18 cellular contexts compared by ENCODE assay signal in the genomic region with DNA sequence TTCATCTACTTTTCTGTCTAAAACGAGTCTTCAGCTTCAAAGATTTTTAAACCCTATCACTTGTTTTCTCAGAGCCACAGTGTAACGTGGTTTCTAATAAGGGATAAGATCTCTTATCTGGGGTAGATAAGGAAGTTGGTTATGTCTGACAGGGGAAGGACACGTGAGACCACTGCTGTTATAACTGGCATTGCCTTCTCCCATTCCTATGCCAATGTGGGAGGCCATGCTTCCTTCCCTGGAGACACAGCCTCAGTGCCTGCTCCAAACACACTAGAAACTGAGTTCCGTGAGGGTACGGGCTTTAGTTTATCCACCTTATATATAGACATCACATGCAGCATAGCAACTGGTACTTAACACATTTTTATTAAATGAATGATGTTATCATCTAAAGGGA. TPM values are rescaled to one million over a fixed set of nuclear protein-coding genes. Genes with fewer than 3 reads are reported as not detected.
DNase-seq lines count a peak whose midpoint lies in the region; TF ChIP-seq lines count a peak whose summit lies in the region.
"Had no signal": no experiment of that assay in that cellular context is flagged by ENCODE, and none has a peak within 500 bp of the region (broad histone marks: within the 10 kb centered on the region; RNA-seq: fewer than 3 reads in every experiment).

No MANE protein-coding gene starts in this region.

- DNase-seq in GF-D8 (lab: John Stamatoyannopoulos, UW) (peak; percentile 17), adrenal gland (peak in 5 of 7 donors; percentile 35 to 61 (median 41)), NCI-H1930 (lab: John Stamatoyannopoulos, UW) (no peak), smooth muscle cell (lab: John Stamatoyannopoulos, UW; ENCODE audit: unreplicated experiment) (no peak)
- peak; percentile 10 for DNase-seq in Jurkat, Clone E6-1 (ENCODE audit: low read depth, low spot score)
- no peak for DNase-seq in activated effector memory CD4-positive, alpha-beta T cell treated with anti-CD3 and anti-CD28 coated beads, Interleukin-2, amount 50 U/mL, for 16 hours
- DNase-seq: ACHN; BE2C; C1 segment of cervical spinal cord; Caco-2; CD4-positive, CD25-positive, alpha-beta regulatory T cell; CD8-positive, alpha-beta memory T cell; GOT3; H7; HFFc6 had no signal

- H3K36me3 ChIP-seq in adrenal gland (replicated peaks in 1 of 2) (peaks cover 0 to 28% of the 10 kb centered on the region in 2 donors), smooth muscle cell (ENCODE audit: low read depth) (peaks cover 5% of the 10 kb centered on the region)

- H3K79me2 ChIP-seq in smooth muscle cell (ENCODE audit: low read depth): peaks cover 14% of the 10 kb centered on the region

- H3K9me3 ChIP-seq in adrenal gland (replicated peaks in 1 of 3) (no peaks in the 10 kb centered on the region), smooth muscle cell (replicated peaks; ENCODE audit: low read depth) (no peaks in the 10 kb centered on the region)
- H3K9me3 ChIP-seq: BE2C, Caco-2 had no signal

- H2AFZ ChIP-seq in smooth muscle cell (ENCODE audit: low read depth): no peak overlapping the region

- peaks cover 37% of the 10 kb centered on the region for H4K20me1 ChIP-seq in smooth muscle cell (ENCODE audit: low read depth)

- H3K27me3 ChIP-seq in adrenal gland (no peaks in the 10 kb centered on the region), smooth muscle cell (ENCODE audit: low read depth) (no peaks in the 10 kb centered on the region)
- H3K27me3 ChIP-seq: BE2C had no signal

- WGBS in adrenal gland, 4 donors: 48 to 72% (median 55%) methylated on average over 5 of the region's 5 CpGs
- 89% methylated on average over 5 of the region's 5 CpGs for WGBS in smooth muscle cell (ENCODE audit: low lambda C conversion rate)

- peak overlapping the region in 1 of 5 donors; percentile 50 for H3K27ac ChIP-seq in adrenal gland
- no peak overlapping the region for H3K27ac ChIP-seq in smooth muscle cell (ENCODE audit: low read depth)
- H3K27ac ChIP-seq: HL-60 had no signal

- no peak overlapping the region for H3K9ac ChIP-seq in smooth muscle cell (ENCODE audit: low read depth)

- no peak overlapping the region for H3K4me2 ChIP-seq in smooth muscle cell

- peak in 1 of 2 donors; percentile 9 for TF ChIP-seq POLR2A in adrenal gland (IDR thresholded peaks at IDR 0.05)

- H3K4me1 ChIP-seq in adrenal gland (replicated peaks in 1 of 2) (peaks cover 17 to 20% of the 10 kb centered on the region in 2 donors), smooth muscle cell (ENCODE audit: low read depth) (no peaks in the 10 kb centered on the region)
- H3K4me1 ChIP-seq: BE2C, Caco-2 had no signal

- no peak overlapping the region for H3K4me3 ChIP-seq in Jurkat, Clone E6-1 (ENCODE audit: low read length)
- H3K4me3 ChIP-seq in adrenal gland: no peak overlapping the region
- no peak overlapping the region for H3K4me3 ChIP-seq in smooth muscle cell
- H3K4me3 ChIP-seq: K562 had no signal

- intact Hi-C loops in adrenal gland (cut with DNase I): no loop called here

- no peaks in the 10 kb centered on the region for H3F3A ChIP-seq in smooth muscle cell (ENCODE audit: low read depth)

- TF ChIP-seq CTCF in adrenal gland (IDR thresholded peaks at IDR 0.05) (no peak), smooth muscle cell (IDR thresholded peaks at IDR 0.05; ENCODE audit: borderline replicate concordance, insufficient read depth, poor library complexity, severe bottlenecking) (no peak)

RNA-seq across cellular contexts. Expression of a gene that starts 39.4 kb away (rescaled TPM):
- 5.8 TPM for polyA plus RNA-seq in Jurkat, Clone E6-1 (2012; ENCODE audit: insufficient read depth, insufficient read length)
- total RNA-seq in adrenal gland: 1 to 10 TPM; 1.0 to 7.1 (median 4.0) TPM
- 10 to 100 TPM in 1 of 3 donors, 1 to 10 TPM in 2; 1.1 to 13.0 (median 3.9) TPM for polyA plus RNA-seq in adrenal gland
- total RNA-seq in smooth muscle cell: 0.40 TPM in 2 replicates
- polyA plus RNA-seq in smooth muscle cell: 0.46 and 2.9 TPM in 2 replicates
- total RNA-seq: HFFc6, HT1080 had no signal

RNA-seq across cellular contexts. Expression of a gene that starts 44.2 kb away (rescaled TPM):
- polyA plus RNA-seq in Jurkat, Clone E6-1 (2012; ENCODE audit: insufficient read depth, insufficient read length): 54.9 TPM
- total RNA-seq in adrenal gland (10 to 100 TPM; 32.6 to 48.5 (median 40.7) TPM), smooth muscle cell (10.5 and 14.9 TPM in 2 replicates)
- polyA plus RNA-seq in adrenal gland (10 to 100 TPM in 2 of 3 donors, 1 to 10 TPM in 1; 7.6 to 67.6 (median 52.8) TPM), smooth muscle cell (24.4 and 30.2 TPM in 2 replicates)

RNA-seq across cellular contexts. Expression of a gene that starts 54.8 kb away (rescaled TPM):
- not detected for polyA plus RNA-seq in Jurkat, Clone E6-1 (2012; ENCODE audit: insufficient read depth, insufficient read length)
- under 1 TPM in 4 of 8 donors, not detected in 4; 0.35 to 0.94 (median 0.83) TPM for total RNA-seq in adrenal gland
- under 1 TPM in 2 of 3 donors, not detected in 1; 0.30 to 0.56 TPM for polyA plus RNA-seq in adrenal gland
- total RNA-seq in smooth muscle cell: 0.22 and 3.6 TPM in 2 replicates
- 0.57 TPM in 1 of 2 replicates, not detected in the other for polyA plus RNA-seq in smooth muscle cell
- polyA plus RNA-seq: CD4-positive, CD25-positive, alpha-beta regulatory T cell had no signal

Comparison
In these comparisons a context has a peak if more than half of its experiments do, and no peak if none do; other contexts are left out.
1. DNase-seq: peak in GF-D8 (single experiment), Jurkat, Clone E6-1 (single experiment) and adrenal gland (5 of 7); none in NCI-H1930 (0 of 2), smooth muscle cell (single experiment) and activated effector memory CD4-positive, alpha-beta T cell treated with anti-CD3 and anti-CD28 coated beads, Interleukin-2, amount 50 U/mL, for 16 hours (single experiment).